ENCODE assay signal across 21 cellular contexts in the genomic region with DNA sequence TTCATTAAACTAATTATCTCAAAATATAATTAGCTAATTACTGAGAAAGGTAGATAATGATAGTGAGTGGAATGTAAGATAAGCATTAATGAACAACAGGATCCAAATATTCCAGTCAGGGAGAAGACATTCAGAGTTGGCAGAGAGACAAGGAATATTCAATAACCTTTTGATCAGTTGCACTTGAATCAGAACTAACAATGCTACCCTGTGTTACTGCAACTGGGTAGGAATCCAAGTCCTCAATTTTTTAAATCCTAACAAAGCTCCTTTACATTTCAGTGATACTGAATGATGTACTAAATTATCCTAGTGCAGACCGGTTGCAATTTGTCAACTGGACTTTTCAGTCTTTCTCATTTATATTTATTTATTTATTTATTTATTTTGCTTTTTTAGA.
"Had no signal": no experiment of that assay in that cellular context is flagged by ENCODE, and none has a peak within 500 bp of the region (broad histone marks: within the 10 kb centered on the region; RNA-seq: fewer than 3 reads in every experiment).

No MANE protein-coding gene starts in this region.

- H3K9me3 ChIP-seq: MG63, SJSA1 had no signal

- H3K4me3 ChIP-seq: MG63, SJSA1 had no signal

- H3K27ac ChIP-seq: SJSA1 had no signal

- DNase-seq: IMR-90, Karpas-422, KG1, MG63, NCI-H1092 treated with DMSO at 0.1 percent for 48 hours, NCI-H1436, NCI-H187, NCI-H2029, NCI-H2081 treated with DMSO at 0.1 percent for 48 hours, NCI-H2171, NCI-H226, NCI-H446, NCI-H510A, NCI-H524 treated with DMSO at 0.1 percent for 48 hours, NCI-H69, NCI-H774, SIG-M5 had no signal

- H3K4me1 ChIP-seq: SJSA1 had no signal

- ATAC-seq: HepG2, Panc1, Right ventricle myocardium inferior had no signal

- H3K36me3 ChIP-seq: MG63, SJSA1 had no signal

- H3K27me3 ChIP-seq: MG63, SJSA1 had no signal
